ENCODE assay signal across 1 cellular context in genomic region chr5:180344393-180344999, GRCh38.
TF ChIP-seq lines count a peak whose summit lies in the region.

No MANE protein-coding gene starts in this region.

TF ChIP-seq in H1, 55 proteins besides CTCF, POLR2A, EP300 and RAD21:
- no peak for TF ChIP-seq CBX8 (IDR thresholded peaks at IDR 0.05; ENCODE audit: borderline replicate concordance, low read depth, low read length)
- no peak for TF ChIP-seq CEBPB (IDR thresholded peaks at IDR 0.05; ENCODE audit: low read depth, low read length)
- no peak for TF ChIP-seq KDM5A (IDR thresholded peaks at IDR 0.05; ENCODE audit: low read length)
- no peak for TF ChIP-seq SUZ12 (IDR thresholded peaks at IDR 0.05; ENCODE audit: low read length)
- no peak for TF ChIP-seq SP4 (IDR thresholded peaks at IDR 0.05; ENCODE audit: low read length)
- TF ChIP-seq, protein P1, sequence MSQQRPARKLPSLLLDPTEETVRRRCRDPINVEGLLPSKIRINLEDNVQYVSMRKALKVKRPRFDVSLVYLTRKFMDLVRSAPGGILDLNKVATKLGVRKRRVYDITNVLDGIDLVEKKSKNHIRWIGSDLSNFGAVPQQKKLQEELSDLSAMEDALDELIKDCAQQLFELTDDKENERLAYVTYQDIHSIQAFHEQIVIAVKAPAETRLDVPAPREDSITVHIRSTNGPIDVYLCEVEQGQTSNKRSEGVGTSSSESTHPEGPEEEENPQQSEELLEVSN (IDR thresholded peaks at IDR 0.05) = no peak
- no peak for TF ChIP-seq SIX5 (IDR thresholded peaks at IDR 0.05; ENCODE audit: low read depth, low read length)
- no peak for TF ChIP-seq GTF2F1 (IDR thresholded peaks at IDR 0.05; ENCODE audit: borderline replicate concordance, low read depth, low read length)
- TF ChIP-seq TAF7 (optimal IDR thresholded peaks at IDR 0.05; ENCODE audit: borderline replicate concordance, low read depth, low read length) = no peak
- no peak for TF ChIP-seq ASH2L (IDR thresholded peaks at IDR 0.05; ENCODE audit: low read length)
- no peak for TF ChIP-seq EGR1 (IDR thresholded peaks at IDR 0.05; ENCODE audit: borderline replicate concordance, low read depth, low read length)
- TF ChIP-seq RBBP5 (IDR thresholded peaks at IDR 0.05; ENCODE audit: borderline replicate concordance, low read depth, low read length) = no peak
